11 cellular contexts compared by ENCODE assay signal in the genomic region with DNA sequence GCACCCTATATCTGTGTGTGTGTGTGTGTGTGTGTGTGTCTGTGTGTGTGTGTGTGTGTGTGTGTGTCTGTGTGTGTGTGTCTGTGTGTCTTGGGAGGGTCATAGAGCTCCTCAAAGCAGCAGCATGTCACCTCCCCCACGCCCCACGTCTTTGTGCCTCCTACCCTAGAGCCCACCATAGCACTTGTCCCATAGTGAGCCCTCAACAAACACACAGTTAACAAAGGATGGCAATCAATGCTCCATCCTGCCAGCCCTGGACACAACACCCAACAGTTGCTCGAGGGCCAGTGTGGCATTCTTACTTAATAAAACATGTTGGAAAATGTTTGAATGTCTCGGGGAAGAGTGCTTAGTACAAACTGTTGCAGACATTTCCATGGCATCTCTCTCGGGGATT. TPM values are rescaled to one million over a fixed set of nuclear protein-coding genes. Genes with fewer than 3 reads are reported as not detected.
"Had no signal": no experiment of that assay in that cellular context is flagged by ENCODE, and none has a peak within 500 bp of the region (broad histone marks: within the 10 kb centered on the region; RNA-seq: fewer than 3 reads in every experiment).

No MANE protein-coding gene starts in this region.

- H3K4me3 ChIP-seq: GM23248, GM23338, HAP-1 had no signal

- H3K4me1 Mint-ChIP-seq: GM23338, H9 had no signal

- H3K9me3 ChIP-seq: HAP-1 had no signal

- DNase-seq: GM23248, GOT3, H7, H9, HCEC 1CT, HFFc6 had no signal

- H2AFZ ChIP-seq: GM23248, GM23338 had no signal

- H3K9ac ChIP-seq: GM23248 had no signal

- H3K4me1 ChIP-seq: HAP-1 had no signal

- H3K4me3 Mint-ChIP-seq: GM23338, H9, HFFc6 had no signal

- H3K27ac ChIP-seq: GM23248 had no signal

- H3K36me3 ChIP-seq: HAP-1 had no signal

- ATAC-seq: GM23338, HCT116 had no signal

- H3K9me3 Mint-ChIP-seq: HFFc6 had no signal

- H3K4me2 ChIP-seq: GM23338 had no signal

- H3K27ac Mint-ChIP-seq: GM23338, HFFc6 had no signal

RNA-seq across cellular contexts. Expression of gene C10orf53, which starts 30.5 kb away (rescaled TPM):
- total RNA-seq: GM23248, GM23338, H1, H4, H7, H9, HFFc6 had no signal

RNA-seq across cellular contexts. Expression of gene OGDHL, which starts 52.2 kb away (rescaled TPM):
- total RNA-seq: GM23248 had no signal
